8 cellular contexts compared by ENCODE assay signal in genomic region chr4:1712216-1713002, GRCh38. TPM values are rescaled to one million over a fixed set of nuclear protein-coding genes. Genes with fewer than 3 reads are reported as not detected.
DNase-seq lines count a peak whose midpoint lies in the region; ATAC-seq, FAIRE-seq and TF ChIP-seq lines count a peak whose summit lies in the region.

Gene SLBP, minus strand, starts transcription at chr4:1712319. Its CDS starts 131 bp downstream, at chr4:1712188.

- peak within 1 kb of the TSS; percentile 91 for H3K4ac ChIP-seq in H1 (replicated peaks; ENCODE audit: insufficient read length, low read depth, low read length)

- DNase-seq in Caki2 (ENCODE audit: low read depth) (peak; percentile 94), NT2/D1 (ENCODE audit: low read depth, low spot score) (peak; percentile 83), H1 (ENCODE audit: low read depth in 1 of 2, low spot score in 2 of 2) (peak; percentile 64 to 95), mesenteric fat pad (ENCODE audit: low spot score) (peak; percentile 99)
- peak; percentile 99 for DNase-seq in activated CD8-positive, alpha-beta memory T cell treated with anti-CD3 and anti-CD28 coated beads, Interleukin-2, amount 10 ng/mL, durations not matched to agents 7 days and 5 days
- DNase-seq in stimulated activated CD8-positive, alpha-beta memory T cell treated with anti-CD3 and anti-CD28 coated beads, Interleukin-15, amount 100 ng/mL, for 24 hours (ENCODE audit: low read depth), result peak; percentile 95

- peak within 1 kb of the TSS; percentile 84 to 86 for H3K4me2 ChIP-seq in H1 (ENCODE audit: insufficient read depth in 1 of 2, low read depth in 2 of 2, low read length in 2 of 2)

- H4K5ac ChIP-seq in H1 (ENCODE audit: insufficient read length, low read depth, low read length), result peak within 1 kb of the TSS; percentile 92

- peak within 1 kb of the TSS; percentile 100 for H3K4me3 Mint-ChIP-seq in activated CD8-positive, alpha-beta memory T cell treated with anti-CD3 and anti-CD28 coated beads, Interleukin-2, amount 10 ng/mL, durations not matched to agents 7 days and 5 days

- peak within 1 kb of the TSS; percentile 93 for H2BK5ac ChIP-seq in H1 (ENCODE audit: low read depth, low read length)

- no peak for TF ChIP-seq CTCF in H1 (IDR thresholded peaks at IDR 0.05; ENCODE audit: control extremely low read depth in 1 of 3, insufficient read depth in 1 of 3, low read depth in 1 of 3, low read length in 3 of 3)

- peak within 1 kb of the TSS; percentile 7; the same call in 1 of the 2 replicates for H2AFZ ChIP-seq in H1 (ENCODE audit: low read length)

- H3K27me3 ChIP-seq in HUES48 (ENCODE audit: control insufficient read depth, insufficient read depth, low read length), result no peaks in the 10 kb centered on the region
- no peaks in the 10 kb centered on the region for H3K27me3 ChIP-seq in NT2/D1 (ENCODE audit: insufficient read depth, insufficient read length)
- no peaks in the 10 kb centered on the region for H3K27me3 ChIP-seq in H1 (replicated peaks in 1 of 4; ENCODE audit: control insufficient read depth in 3 of 4, extremely low read depth in 1 of 4, insufficient read depth in 3 of 4, low read length in 3 of 4)

- no peak within 1 kb of the TSS for H3K23ac ChIP-seq in H1 (ENCODE audit: insufficient read length)

- peaks cover 3 to 22% of the 10 kb centered on the region in 2 experiments for H4K20me1 ChIP-seq in H1 (replicated peaks in 1 of 2; ENCODE audit: control insufficient read depth in 1 of 2, insufficient read depth in 2 of 2, low read length in 2 of 2)

- 1% methylated on average over 66 of the region's 98 CpGs; no CpG with 5 or more reads in 1 of the 2 experiments for WGBS in H1 (ENCODE audit: extremely low coverage in 1 of 2, insufficient coverage in 1 of 2, insufficient read length in 1 of 2, insufficient replicate concordance in 2 of 2, low coverage in 1 of 2, low lambda C conversion rate in 2 of 2, missing lambda C conversion rate in 1 of 2), 2 experiments

- peak within 1 kb of the TSS; percentile 75 for H3K18ac ChIP-seq in H1 (ENCODE audit: extremely low read depth, low read length)

- H2AK5ac ChIP-seq in H1 (ENCODE audit: low read depth, low read length), result peak within 1 kb of the TSS; percentile 91

- FAIRE-seq in H1 (lab: Jason Lieb, UNC), result no peak

- CTCF ChIA-PET in activated CD8-positive, alpha-beta memory T cell treated with anti-CD3 and anti-CD28 coated beads, Interleukin-2, amount 10 ng/mL, durations not matched to agents 7 days and 5 days (lab: Charles Lee), result interaction anchor here (0.5 to 12.3 kb wide), 7 partner anchors 10 to 188 kb away, joined by 3 to 144 read pairs (median 5); partner anchors contain the start of genes TACC3 and TMEM129
- CTCF ChIA-PET in H1 (lab: Charles Lee; ENCODE audit: partially characterized antibody), result interaction anchor here (1.9 to 3.0 kb wide), 3 partner anchors 15 to 36 kb away, joined by 6 to 13 read pairs (median 11); no protein-coding TSS in a partner anchor

- H3K9me3 ChIP-seq in HUES48 (ENCODE audit: control insufficient read depth, insufficient read depth, low read length), result no peaks in the 10 kb centered on the region
- H3K9me3 ChIP-seq in NT2/D1 (ENCODE audit: insufficient read depth, low read length), result no peaks in the 10 kb centered on the region
- H3K9me3 ChIP-seq in H1 (ENCODE audit: insufficient read depth in 2 of 2, low read depth in 1 of 2, low read length in 1 of 2), result no peaks in the 10 kb centered on the region

- H3K9me3 Mint-ChIP-seq in activated CD8-positive, alpha-beta memory T cell treated with anti-CD3 and anti-CD28 coated beads, Interleukin-2, amount 10 ng/mL, durations not matched to agents 7 days and 5 days (ENCODE audit: low read depth), result no peaks in the 10 kb centered on the region

- H3K4me1 ChIP-seq in HUES48 (ENCODE audit: control insufficient read depth, insufficient read depth, low read length) (peaks cover 2% of the 10 kb centered on the region; the same call in 1 of the 2 replicates), NT2/D1 (ENCODE audit: insufficient read depth, insufficient read length) (peaks cover 13% of the 10 kb centered on the region), H1 (replicated peaks in 1 of 4; ENCODE audit: control insufficient read depth in 3 of 4, insufficient read depth in 4 of 4, low read length in 3 of 4) (peaks cover 0 to 12% (median 3%) of the 10 kb centered on the region in 4 experiments; a peak in 4 of 7 replicates)

- peaks cover 12% of the 10 kb centered on the region; the same call in 1 of the 2 replicates for H3K23me2 ChIP-seq in H1 (ENCODE audit: low read depth, low read length)

- POLR2A ChIA-PET in H1 (lab: Charles Lee; ENCODE audit: partially characterized antibody), result interaction anchor here (0.6 to 7.9 kb wide), 18 partner anchors 10 to 236 kb away, joined by 3 to 100 read pairs (median 4); partner anchors contain the start of genes FGFR3, TACC3 and TMEM129

- peaks cover 13 to 34% of the 10 kb centered on the region in 2 experiments for H3K79me2 ChIP-seq in H1 (ENCODE audit: control insufficient read depth in 1 of 2, insufficient read depth in 2 of 2, low read length in 2 of 2)

- peak in 1 of 2 experiments; percentile 82; a peak in 2 of 3 replicates for TF ChIP-seq POLR2A in H1 (IDR thresholded peaks at IDR 0.05; ENCODE audit: control extremely low read depth in 1 of 2, low read depth in 2 of 2, low read length in 2 of 2)

- TF ChIP-seq EP300 in H1 (IDR thresholded peaks at IDR 0.05; ENCODE audit: borderline replicate concordance in 1 of 2, low read depth in 2 of 2, low read length in 2 of 2), result peak in 1 of 2 experiments; percentile 17; a peak in 1 of 3 replicates

- peaks cover 52% of the 10 kb centered on the region for H3K36me3 Mint-ChIP-seq in activated CD8-positive, alpha-beta memory T cell treated with anti-CD3 and anti-CD28 coated beads, Interleukin-2, amount 10 ng/mL, durations not matched to agents 7 days and 5 days

- TF ChIP-seq RAD21 in H1 (IDR thresholded peaks at IDR 0.05 in 1 of 2, conservative IDR thresholded peaks at IDR 0.05 in 1 of 2; ENCODE audit: low read depth in 2 of 2, low read length in 2 of 2), result no peak

- H3K4me3 ChIP-seq in HUES48 (ENCODE audit: low read depth, low read length) (peak within 1 kb of the TSS; percentile 86), NT2/D1 (ENCODE audit: insufficient read length, low read depth) (peak within 1 kb of the TSS; percentile 98), H1 (ENCODE audit: extremely low read depth in 1 of 4, insufficient read depth in 2 of 4, low read depth in 3 of 4, low read length in 4 of 4) (peak within 1 kb of the TSS; percentile 52 to 89 (median 86))

- peak within 1 kb of the TSS; percentile 82 for H4K91ac ChIP-seq in H1 (replicated peaks; ENCODE audit: insufficient read length, low read length)

- peak within 1 kb of the TSS; percentile 95 for H3K27ac ChIP-seq in HUES48 (ENCODE audit: low read depth, low read length)
- H3K27ac ChIP-seq in H1 (ENCODE audit: low read depth, low read length), result peak within 1 kb of the TSS; percentile 95; the same call in 1 of the 2 replicates

- H2BK15ac ChIP-seq in H1 (ENCODE audit: low read length), result no peak within 1 kb of the TSS

- H2BK120ac ChIP-seq in H1 (replicated peaks; ENCODE audit: low read depth, low read length), result no peak within 1 kb of the TSS

- H3K36me3 ChIP-seq in HUES48 (ENCODE audit: control insufficient read depth, insufficient read depth, low read length) (peaks cover 18% of the 10 kb centered on the region), NT2/D1 (ENCODE audit: insufficient read depth, insufficient read length, low read length) (peaks cover 60% of the 10 kb centered on the region), H1 (ENCODE audit: control insufficient read depth in 2 of 4, insufficient read depth in 4 of 4, low read length in 3 of 4) (peaks cover 2 to 7% (median 5%) of the 10 kb centered on the region in 4 experiments; a peak in 5 of 8 replicates)

- peak within 1 kb of the TSS; percentile 93 for H3K9ac ChIP-seq in HUES48 (ENCODE audit: low read depth, low read length)
- H3K9ac ChIP-seq in NT2/D1 (ENCODE audit: insufficient read length, low read depth), result peak within 1 kb of the TSS; percentile 97
- H3K9ac ChIP-seq in H1 (replicated peaks in 1 of 4; ENCODE audit: extremely low read depth in 1 of 4, low read depth in 3 of 4, low read length in 3 of 4), result peak within 1 kb of the TSS; percentile 87 to 97 (median 89)

- no peak within 1 kb of the TSS for H3K14ac ChIP-seq in H1 (ENCODE audit: insufficient read length)

- H2BK12ac ChIP-seq in H1 (ENCODE audit: low read depth, low read length), result peak within 1 kb of the TSS; percentile 87

- peaks cover 62% of the 10 kb centered on the region for H3K4me1 Mint-ChIP-seq in activated CD8-positive, alpha-beta memory T cell treated with anti-CD3 and anti-CD28 coated beads, Interleukin-2, amount 10 ng/mL, durations not matched to agents 7 days and 5 days

- H2BK20ac ChIP-seq in H1 (ENCODE audit: low read length), result 0 out of 2 replicates have a peak within 1 kb of the TSS, but pooled peaks have one; percentile 32

- H4K8ac ChIP-seq in H1 (ENCODE audit: extremely low read depth, insufficient read depth, low read length), result peak within 1 kb of the TSS; percentile 99

- in situ Hi-C loops in Caki2 (cut with HindIII; ENCODE audit: low pct_unique_long_range_greater_than_20kb, low sequenced_read_pairs), result no loop called here

- H3K79me1 ChIP-seq in H1 (ENCODE audit: low read depth, low read length), result peaks cover 16% of the 10 kb centered on the region

- H3K56ac ChIP-seq in H1 (replicated peaks; ENCODE audit: insufficient read length, low read depth, low read length), result peak within 1 kb of the TSS; percentile 86

- H3K27ac Mint-ChIP-seq in activated CD8-positive, alpha-beta memory T cell treated with anti-CD3 and anti-CD28 coated beads, Interleukin-2, amount 10 ng/mL, durations not matched to agents 7 days and 5 days, result peak within 1 kb of the TSS; percentile 99

- H3K27me3 Mint-ChIP-seq in activated CD8-positive, alpha-beta memory T cell treated with anti-CD3 and anti-CD28 coated beads, Interleukin-2, amount 10 ng/mL, durations not matched to agents 7 days and 5 days, result no peaks in the 10 kb centered on the region

- ATAC-seq in GM21423 (IDR thresholded peaks at IDR 0.05; ENCODE audit: unreplicated experiment), result peak; percentile 73
- ATAC-seq in activated CD8-positive, alpha-beta memory T cell treated with anti-CD3 and anti-CD28 coated beads, Interleukin-2, amount 10 ng/mL, durations not matched to agents 7 days and 5 days, result peak; percentile 89

RNA-seq across cellular contexts. Expression of gene SLBP, which starts in this region (rescaled TPM):
- 86.1 and 93.8 TPM in 2 replicates for total RNA-seq in Caki2 (2014; rRNA removed; shearing (Covaris generic); ENCODE audit: low replicate concordance)
- total RNA-seq in activated CD8-positive, alpha-beta memory T cell treated with anti-CD3 and anti-CD28 coated beads, Interleukin-2, amount 10 ng/mL, durations not matched to agents 7 days and 5 days, result 100 to 1,000 TPM; 133 to 137 TPM
- 45.1 and 49.0 TPM in 2 replicates for total RNA-seq in H1 (2021; fragmentation: NEBNext Ultra II Directional; extraction: Animal tissue kit (Norgen Biotek cat#: 25700))
- 24.6 and 44.1 TPM in 2 replicates for polyA plus RNA-seq in H1 (2011; rRNA removed)
- polyA plus RNA-seq in H1 (2011; cell fraction: cytosol; rRNA removed), result 41.5 TPM
- 18.5 TPM for polyA plus RNA-seq in H1 (2011; cell fraction: nucleus; rRNA removed)
- 36.4 to 63.8 TPM (median 38.7 TPM) in 4 replicates for polyA plus RNA-seq in H1 (2012, experiment 1 of 2)
- 16.6 TPM for polyA plus RNA-seq in H1 (2012, experiment 2 of 2)
- polyA plus RNA-seq in H1 (2013, experiment 1 of 2), result 38.1 TPM
- polyA plus RNA-seq in H1 (2013, experiment 2 of 2), result 38.5 TPM
- polyA minus RNA-seq in H1 (2011; rRNA and poly(A)+ RNA removed), result 19.4 and 22.8 TPM in 2 replicates
- 29.6 TPM for polyA minus RNA-seq in H1 (2011; cell fraction: cytosol; rRNA and poly(A)+ RNA removed)
- polyA minus RNA-seq in H1 (2011; cell fraction: nucleus; rRNA and poly(A)+ RNA removed), result 13.3 TPM
- 31.2 TPM for total RNA-seq in mesenteric fat pad

Comparison
In these comparisons a context has a peak if more than half of its experiments do, and no peak if none do; other contexts are left out.
1. Peak in every context shown above with its lines: DNase-seq, ATAC-seq, H3K4me3 ChIP-seq and H3K27ac ChIP-seq.